8 cellular contexts compared by ENCODE assay signal in the genomic region with DNA sequence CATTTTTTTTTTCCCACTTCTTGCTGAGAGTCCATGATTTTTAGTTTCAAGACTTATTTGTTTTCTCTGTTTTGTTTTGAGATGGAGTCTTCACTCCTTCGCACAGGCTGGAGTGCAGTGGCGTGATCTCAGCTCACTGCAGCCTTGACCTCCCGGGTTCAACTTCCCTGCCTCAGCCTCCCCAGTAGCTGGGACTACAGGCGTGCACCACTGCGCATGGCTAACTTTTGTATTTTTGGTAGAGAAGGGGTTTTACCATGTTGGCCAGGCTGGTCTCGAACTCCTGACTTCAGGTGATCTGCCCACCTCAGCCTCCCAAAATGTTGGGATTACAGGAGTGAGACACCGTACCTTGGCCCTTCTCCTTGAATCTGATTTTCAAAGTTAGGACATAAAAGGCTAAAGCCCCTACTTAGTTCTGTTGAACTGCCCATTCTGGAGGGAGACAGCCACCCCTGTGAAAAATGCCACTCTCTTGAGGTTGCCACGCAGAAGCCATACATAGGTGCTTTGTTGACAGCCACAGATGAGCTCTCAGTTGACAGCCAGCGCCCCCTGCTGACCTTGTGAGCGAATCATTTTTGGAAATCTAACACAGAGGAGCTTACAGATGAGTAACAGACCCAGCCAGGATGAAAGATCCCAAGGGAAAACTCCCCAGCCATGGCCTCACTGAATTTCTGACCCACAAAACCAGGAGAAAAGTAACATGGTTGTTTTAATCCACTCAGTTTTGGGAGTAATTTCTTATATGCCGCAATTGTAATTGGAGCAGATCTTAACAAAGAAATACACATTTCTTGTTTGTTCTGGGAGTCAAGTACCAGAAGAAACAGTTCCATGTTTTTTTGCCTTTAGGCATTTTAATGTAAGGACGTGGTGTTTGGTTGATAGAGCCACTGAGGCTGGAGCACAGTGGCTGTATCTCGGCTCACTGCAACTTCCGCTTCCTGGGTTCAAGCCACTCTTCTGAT.
A peak's percentile ranks its signal among the peaks of the same experiment; 100 is the strongest.
DNase-seq lines count a peak whose midpoint lies in the region; ATAC-seq lines count a peak whose summit lies in the region.

No MANE protein-coding gene starts in this region.

- ATAC-seq in HG03066 (IDR thresholded peaks at IDR 0.05; ENCODE audit: low read depth, unreplicated experiment) = peak; percentile 77

- DNase-seq in NCI-H2029 (lab: John Stamatoyannopoulos, UW) (peak; percentile 59), NCI-H2029 treated with DMSO at 0.1 percent for 48 hours (lab: John Stamatoyannopoulos, UW) (no peak), NCI-H226 (peak; percentile 66), kidney glomerular epithelial cell (lab: John Stamatoyannopoulos, UW) (peak; percentile 72)
- DNase-seq in activated CD4-positive, CD25-positive, alpha-beta regulatory T cell (lab: John Stamatoyannopoulos, UW) = peak; percentile 50 to 74 (median 64)
- DNase-seq in central memory CD4-positive, alpha-beta T cell = peak; percentile 62
- peak; percentile 85 to 87 for DNase-seq in stimulated activated CD4-positive, alpha-beta T cell treated with anti-CD3 and anti-CD28 coated beads, Interleukin-2, amount 100 ng/mL, for 24 hours
